In the genomic region with DNA sequence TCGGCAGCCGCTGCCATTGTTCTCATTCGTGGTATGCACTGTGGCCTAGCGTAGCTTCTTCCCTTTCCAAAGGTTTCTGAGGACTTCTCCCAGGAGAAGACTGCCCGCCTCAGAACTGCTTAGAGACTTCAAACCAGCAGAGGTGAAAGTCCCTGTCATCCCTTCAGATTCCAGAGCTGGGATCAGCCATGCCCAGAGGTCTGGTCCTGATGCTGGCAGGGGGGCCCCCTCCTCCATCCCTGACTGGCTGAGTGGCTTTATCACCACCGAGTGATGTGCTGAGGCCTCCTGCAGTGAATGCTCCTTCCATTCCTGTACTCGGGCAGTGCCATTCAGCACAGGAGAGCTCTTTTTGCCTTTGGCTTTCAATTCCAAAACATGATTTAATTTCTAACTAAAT, we compare ENCODE assay signal across 5 cellular contexts. TPM values are rescaled to one million over a fixed set of nuclear protein-coding genes. Genes with fewer than 3 reads are reported as not detected.
"Had no signal": no experiment of that assay in that cellular context is flagged by ENCODE, and none has a peak within 500 bp of the region (broad histone marks: within the 10 kb centered on the region; RNA-seq: fewer than 3 reads in every experiment).

No MANE protein-coding gene starts in this region.

RNA-seq across cellular contexts. Expression of a gene that starts 8.1 kb away (rescaled TPM):
- total RNA-seq: left ventricle myocardium superior, lung microvascular endothelial cell, omental fat pad, subcutaneous adipose tissue had no signal
- polyA plus RNA-seq: hepatocyte had no signal
